ENCODE assay signal across 19 cellular contexts in the genomic region with DNA sequence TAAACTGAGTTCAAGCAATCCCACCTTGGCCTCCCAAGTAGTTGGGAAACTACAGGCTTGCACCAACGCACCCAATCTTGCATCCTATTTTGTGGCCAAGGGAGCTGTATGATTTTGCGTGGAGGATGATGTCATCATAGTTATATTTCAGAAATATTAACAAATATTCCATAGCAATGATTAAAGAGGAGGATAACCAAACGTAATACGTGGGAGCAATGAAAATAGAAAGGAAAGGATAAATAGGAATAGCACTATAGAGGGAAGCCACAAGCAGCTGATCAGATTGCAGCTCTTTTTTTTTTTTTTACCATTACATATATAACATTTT. TPM values are rescaled to one million over a fixed set of nuclear protein-coding genes. Genes with fewer than 3 reads are reported as not detected.
DNase-seq lines count a peak whose midpoint lies in the region; ATAC-seq, FAIRE-seq and TF ChIP-seq lines count a peak whose summit lies in the region.
"Had no signal": no experiment of that assay in that cellular context is flagged by ENCODE, and none has a peak within 500 bp of the region (broad histone marks: within the 10 kb centered on the region; RNA-seq: fewer than 3 reads in every experiment).

No MANE protein-coding gene starts in this region.

- FAIRE-seq in HepG2 (lab: Jason Lieb, UNC): no peak
- FAIRE-seq: A549 had no signal

- no peak for TF ChIP-seq RAD21 in HepG2 (CRISPR knock-in tag; IDR thresholded peaks at IDR 0.05)

- H3F3A ChIP-seq in smooth muscle cell (ENCODE audit: low read depth): no peaks in the 10 kb centered on the region

- H3K4me1 Mint-ChIP-seq in glutamatergic neuron (ENCODE audit: low read depth, unreplicated experiment): peaks cover 10% of the 10 kb centered on the region
- peaks cover 14% of the 10 kb centered on the region for H3K4me1 Mint-ChIP-seq in activated naive CD8-positive, alpha-beta T cell treated with anti-CD3 and anti-CD28 coated beads for 36 hours

- DNase-seq in HepG2 (ENCODE audit: low spot score) (no peak), right lobe of liver (no peak), glutamatergic neuron (no peak), osteoblast (ENCODE audit: insufficient read length, low spot score, missing footprints) (peak; percentile 19), posterior vena cava (ENCODE audit: low spot score) (no peak), smooth muscle cell (lab: John Stamatoyannopoulos, UW; ENCODE audit: unreplicated experiment) (no peak)
- DNase-seq in activated naive CD8-positive, alpha-beta T cell treated with anti-CD3 and anti-CD28 coated beads for 36 hours: no peak
- DNase-seq: Calu3; CD8-positive, alpha-beta T cell; DMS79 treated with DMSO at 0.1 percent for 48 hours; GF-D8; GOT3; H7 had no signal

- TF ChIP-seq CTCF in HepG2 (CRISPR knock-in tag; IDR thresholded peaks at IDR 0.05) (no peak), right lobe of liver (IDR thresholded peaks at IDR 0.05) (no peak), glutamatergic neuron (IDR thresholded peaks at IDR 0.05; ENCODE audit: partially characterized antibody, unreplicated experiment) (no peak), osteoblast (IDR thresholded peaks at IDR 0.05; ENCODE audit: extremely low read depth, low read depth, low read length) (no peak), smooth muscle cell (IDR thresholded peaks at IDR 0.05; ENCODE audit: borderline replicate concordance, insufficient read depth, poor library complexity, severe bottlenecking) (no peak)

- WGBS in HepG2 (ENCODE audit: low lambda C conversion rate): 68% methylated on average over 4 of the region's 4 CpGs
- WGBS in right lobe of liver (ENCODE audit: insufficient coverage, low coverage, low lambda C conversion rate, missing lambda C conversion rate): 75% methylated on average over 4 of the region's 4 CpGs
- 97% methylated on average over 4 of the region's 4 CpGs for WGBS in smooth muscle cell (ENCODE audit: low lambda C conversion rate)

- H4K20me1 ChIP-seq in HepG2 (ENCODE audit: insufficient read depth, low read length): peaks cover 20% of the 10 kb centered on the region
- H4K20me1 ChIP-seq in osteoblast (ENCODE audit: insufficient read depth, low read length): peaks cover 22% of the 10 kb centered on the region
- peaks cover 23% of the 10 kb centered on the region for H4K20me1 ChIP-seq in smooth muscle cell (ENCODE audit: low read depth)

- intact Hi-C loops in HepG2 (cut with micrococcal nuclease; ENCODE audit: unreplicated experiment) (no loop called here), right lobe of liver (cut with DNase I) (no loop called here), posterior vena cava (cut with DNase I) (no loop called here)

- no peaks in the 10 kb centered on the region for H3K9me3 ChIP-seq in HepG2 (ENCODE audit: low read length)
- no peaks in the 10 kb centered on the region for H3K9me3 ChIP-seq in right lobe of liver
- no peaks in the 10 kb centered on the region for H3K9me3 ChIP-seq in osteoblast (ENCODE audit: low read depth, low read length)
- H3K9me3 ChIP-seq in smooth muscle cell (replicated peaks; ENCODE audit: low read depth): no peaks in the 10 kb centered on the region
- H3K9me3 ChIP-seq: A549 had no signal

- H3K4me1 ChIP-seq in HepG2 (ENCODE audit: insufficient read depth, low read length): peaks cover 58% of the 10 kb centered on the region
- peaks cover 0 to 15% (median 4%) of the 10 kb centered on the region in 4 donors for H3K4me1 ChIP-seq in right lobe of liver
- peaks cover 17% of the 10 kb centered on the region for H3K4me1 ChIP-seq in osteoblast (ENCODE audit: insufficient read depth, low read length)
- peaks cover 10% of the 10 kb centered on the region for H3K4me1 ChIP-seq in smooth muscle cell (ENCODE audit: low read depth)

- H3K4me3 ChIP-seq in HepG2 (replicated peaks in 1 of 3; ENCODE audit: insufficient read depth in 1 of 3, low read depth in 2 of 3, low read length in 3 of 3) (no peak overlapping the region), right lobe of liver (no peak overlapping the region), osteoblast (ENCODE audit: insufficient read depth, low read length) (no peak overlapping the region), smooth muscle cell (no peak overlapping the region)
- H3K4me3 ChIP-seq: A549, BLaER1 had no signal

- peaks cover 9% of the 10 kb centered on the region for H3K9me3 Mint-ChIP-seq in glutamatergic neuron (ENCODE audit: unreplicated experiment)
- H3K9me3 Mint-ChIP-seq in activated naive CD8-positive, alpha-beta T cell treated with anti-CD3 and anti-CD28 coated beads for 36 hours: no peaks in the 10 kb centered on the region
- H3K9me3 Mint-ChIP-seq: CD14-positive monocyte; CD8-positive, alpha-beta T cell had no signal

- H3K27me3 ChIP-seq in HepG2 (ENCODE audit: control insufficient read depth in 1 of 2, insufficient read depth in 2 of 2, low read length in 2 of 2): no peaks in the 10 kb centered on the region; a peak in 2 of 5 replicates
- no peaks in the 10 kb centered on the region for H3K27me3 ChIP-seq in right lobe of liver
- H3K27me3 ChIP-seq in osteoblast (ENCODE audit: insufficient read depth, low read length): no peaks in the 10 kb centered on the region
- no peaks in the 10 kb centered on the region for H3K27me3 ChIP-seq in smooth muscle cell (ENCODE audit: low read depth)
- H3K27me3 ChIP-seq: BLaER1 had no signal

- no peak overlapping the region for H2AFZ ChIP-seq in HepG2 (ENCODE audit: low read length)
- H2AFZ ChIP-seq in osteoblast (ENCODE audit: low read length): no peak overlapping the region
- no peak overlapping the region for H2AFZ ChIP-seq in smooth muscle cell (ENCODE audit: low read depth)

- H3K4me2 ChIP-seq in HepG2 (ENCODE audit: low read depth, low read length): no peak overlapping the region; the same call in 1 of the 2 replicates
- H3K4me2 ChIP-seq in osteoblast (ENCODE audit: insufficient read depth, low read length): no peak overlapping the region
- H3K4me2 ChIP-seq in smooth muscle cell: no peak overlapping the region
- H3K4me2 ChIP-seq: A549, BLaER1 had no signal

- CTCF ChIA-PET in HepG2 (lab: Yijun Ruan, JAX; ENCODE audit: low intra/inter-chr PET ratio, low total read pairs): no interaction called here

- H3K27ac Mint-ChIP-seq in glutamatergic neuron (ENCODE audit: unreplicated experiment): peak overlapping the region; percentile 76
- H3K27ac Mint-ChIP-seq in activated naive CD8-positive, alpha-beta T cell treated with anti-CD3 and anti-CD28 coated beads for 36 hours: no peak overlapping the region
- H3K27ac Mint-ChIP-seq: CD14-positive monocyte; CD8-positive, alpha-beta T cell had no signal

- H3K36me3 ChIP-seq in HepG2 (replicated peaks in 1 of 2; ENCODE audit: control insufficient read depth in 1 of 2, insufficient read depth in 2 of 2, low read length in 2 of 2) (0 out of 5 replicates have a peak, but pooled peaks cover 0 to 1% of the 10 kb centered on the region in 2 experiments), right lobe of liver (no peaks in the 10 kb centered on the region), osteoblast (ENCODE audit: insufficient read depth, low read length) (peaks cover 6% of the 10 kb centered on the region), smooth muscle cell (ENCODE audit: low read depth) (no peaks in the 10 kb centered on the region)

- H3K79me2 ChIP-seq in HepG2 (ENCODE audit: insufficient read depth, low read length) (peaks cover 27% of the 10 kb centered on the region), osteoblast (ENCODE audit: insufficient read depth, low read length) (peaks cover 28% of the 10 kb centered on the region), smooth muscle cell (ENCODE audit: low read depth) (peaks cover 27% of the 10 kb centered on the region)

- TF ChIP-seq POLR2A in HepG2 (IDR thresholded peaks at IDR 0.05; ENCODE audit: insufficient read depth in 1 of 2, low read depth in 2 of 2, low read length in 2 of 2) (no peak), right lobe of liver (IDR thresholded peaks at IDR 0.05) (no peak)

- in situ Hi-C loops in HepG2 (cut with HindIII; ENCODE audit: extremely low pct_ligation_motif_present, low pct_unique_long_range_greater_than_20kb): no loop called here

- POLR2A ChIA-PET in HepG2 (lab: Yijun Ruan, JAX): interaction anchor here (1.3 kb wide), 1 partner anchor 9 kb away, joined by 4 read pairs; no protein-coding TSS in a partner anchor

- H3K36me3 Mint-ChIP-seq in glutamatergic neuron (ENCODE audit: unreplicated experiment): no peaks in the 10 kb centered on the region
- peaks cover 24% of the 10 kb centered on the region for H3K36me3 Mint-ChIP-seq in activated naive CD8-positive, alpha-beta T cell treated with anti-CD3 and anti-CD28 coated beads for 36 hours
- H3K36me3 Mint-ChIP-seq: CD14-positive monocyte had no signal

- TF ChIP-seq EP300 in HepG2 (IDR thresholded peaks at IDR 0.05; ENCODE audit: low read depth in 2 of 2, low read length in 2 of 2) (no peak), HepG2 (CRISPR knock-in tag; IDR thresholded peaks at IDR 0.05; ENCODE audit: borderline replicate concordance) (no peak)

- H3K9ac ChIP-seq in HepG2 (ENCODE audit: insufficient read depth, low read depth, low read length): no peak overlapping the region
- no peak overlapping the region for H3K9ac ChIP-seq in smooth muscle cell (ENCODE audit: low read depth)
- H3K9ac ChIP-seq: BLaER1 had no signal

- H3K27me3 Mint-ChIP-seq in glutamatergic neuron (ENCODE audit: unreplicated experiment): peaks cover 14% of the 10 kb centered on the region
- H3K27me3 Mint-ChIP-seq in activated naive CD8-positive, alpha-beta T cell treated with anti-CD3 and anti-CD28 coated beads for 36 hours: no peaks in the 10 kb centered on the region

- H3K4me3 Mint-ChIP-seq in glutamatergic neuron (ENCODE audit: unreplicated experiment): no peak overlapping the region
- H3K4me3 Mint-ChIP-seq in activated naive CD8-positive, alpha-beta T cell treated with anti-CD3 and anti-CD28 coated beads for 36 hours: no peak overlapping the region
- H3K4me3 Mint-ChIP-seq: CD14-positive monocyte had no signal

- no peak overlapping the region for H3K27ac ChIP-seq in HepG2 (ENCODE audit: extremely low read length, insufficient read depth, low read length)
- no peak overlapping the region for H3K27ac ChIP-seq in right lobe of liver
- no peak overlapping the region for H3K27ac ChIP-seq in osteoblast (ENCODE audit: low read depth, low read length)
- H3K27ac ChIP-seq in smooth muscle cell (ENCODE audit: low read depth): no peak overlapping the region
- H3K27ac ChIP-seq: 22Rv1, A549, BLaER1 had no signal

- no TSS peak for BruUV-seq in HepG2 (replicated peaks; lab: Mats Ljungman, UMichigan)

- no peak for ATAC-seq in HepG2
- no peak for ATAC-seq in right lobe of liver
- no peak for ATAC-seq in GM19467 (IDR thresholded peaks at IDR 0.05; ENCODE audit: unreplicated experiment)
- ATAC-seq: A549; CD8-positive, alpha-beta T cell; HCT116 had no signal

RNA-seq across cellular contexts. Expression of a gene that starts 2.2 kb away (rescaled TPM):
- total RNA-seq in HepG2 (2016; rRNA removed; fragmentation: Illumina TruSeq; extraction: Trizol) (256 and 504 TPM in 2 replicates), right lobe of liver (100 to 1,000 TPM; 167 to 446 (median 217) TPM), glutamatergic neuron (ENCODE audit: unreplicated experiment) (1,106 TPM), osteoblast (401 and 433 TPM in 2 replicates), posterior vena cava (100 to 1,000 TPM; 274 to 306 TPM), smooth muscle cell (586 and 662 TPM in 2 replicates)
- total RNA-seq in HepG2 (2016; cell fraction: cytosol; rRNA removed; fragmentation: Illumina TruSeq; extraction: Trizol; ENCODE audit: low read depth): 47.1 and 52.6 TPM in 2 replicates
- 277 and 538 TPM in 2 replicates for total RNA-seq in HepG2 (2016; cell fraction: insoluble cytoplasmic fraction; rRNA removed; fragmentation: Illumina TruSeq; extraction: Trizol)
- 139 and 150 TPM in 2 replicates for total RNA-seq in HepG2 (2016; cell fraction: membrane; rRNA removed; fragmentation: Illumina TruSeq; extraction: Trizol)
- 149 and 165 TPM in 2 replicates for total RNA-seq in HepG2 (2016; cell fraction: nucleus; rRNA removed; fragmentation: Illumina TruSeq; extraction: Trizol)
- polyA plus RNA-seq in HepG2 (2011; rRNA removed) (249 and 335 TPM in 2 replicates), smooth muscle cell (383 and 429 TPM in 2 replicates)
- 317 and 360 TPM in 2 replicates for polyA plus RNA-seq in HepG2 (2011; cell fraction: cytosol; rRNA removed)
- 61.1 and 72.7 TPM in 2 replicates for polyA plus RNA-seq in HepG2 (2011; cell fraction: nucleus; rRNA removed)
- 349 and 597 TPM in 2 replicates for polyA plus RNA-seq in HepG2 (2012)
- 53.7 and 53.8 TPM in 2 replicates for polyA plus RNA-seq in HepG2 (2016; cell fraction: cytosol; fragmentation: Illumina TruSeq; extraction: Trizol; ENCODE audit: low read depth)
- polyA plus RNA-seq in HepG2 (2016; cell fraction: insoluble cytoplasmic fraction; fragmentation: Illumina TruSeq; extraction: Trizol; ENCODE audit: low read depth): 882 and 909 TPM in 2 replicates
- 149 and 156 TPM in 2 replicates for polyA plus RNA-seq in HepG2 (2016; cell fraction: membrane; fragmentation: Illumina TruSeq; extraction: Trizol; ENCODE audit: low read depth)
- polyA plus RNA-seq in HepG2 (2016; cell fraction: nucleus; fragmentation: Illumina TruSeq; extraction: Trizol; ENCODE audit: insufficient read depth, low read depth): 279 and 293 TPM in 2 replicates
- 266 and 357 TPM in 2 replicates for polyA minus RNA-seq in HepG2 (2011; rRNA and poly(A)+ RNA removed; ENCODE audit: low replicate concordance)
- polyA minus RNA-seq in HepG2 (2011; cell fraction: cytosol; rRNA and poly(A)+ RNA removed): 327 and 341 TPM in 2 replicates
- polyA minus RNA-seq in HepG2 (2011; cell fraction: nucleus; rRNA and poly(A)+ RNA removed): 88.1 and 126 TPM in 2 replicates
- 100 to 1,000 TPM; 550 to 555 TPM for total RNA-seq in activated naive CD8-positive, alpha-beta T cell treated with anti-CD3 and anti-CD28 coated beads for 36 hours

RNA-seq across cellular contexts. Expression of a gene that starts 53.8 kb away (rescaled TPM):
- total RNA-seq in HepG2 (2016; rRNA removed; fragmentation: Illumina TruSeq; extraction: Trizol) (54.2 and 66.2 TPM in 2 replicates), right lobe of liver (10 to 100 TPM; 33.9 to 58.6 (median 47.6) TPM), glutamatergic neuron (ENCODE audit: unreplicated experiment) (46.4 TPM), osteoblast (102 and 109 TPM in 2 replicates), posterior vena cava (10 to 100 TPM; 56.6 to 58.0 TPM), smooth muscle cell (49.7 and 64.5 TPM in 2 replicates)
- total RNA-seq in HepG2 (2016; cell fraction: cytosol; rRNA removed; fragmentation: Illumina TruSeq; extraction: Trizol; ENCODE audit: low read depth): 6.4 and 7.7 TPM in 2 replicates
- total RNA-seq in HepG2 (2016; cell fraction: insoluble cytoplasmic fraction; rRNA removed; fragmentation: Illumina TruSeq; extraction: Trizol): 55.2 and 65.5 TPM in 2 replicates
- 35.0 and 35.8 TPM in 2 replicates for total RNA-seq in HepG2 (2016; cell fraction: membrane; rRNA removed; fragmentation: Illumina TruSeq; extraction: Trizol)
- 21.6 and 23.7 TPM in 2 replicates for total RNA-seq in HepG2 (2016; cell fraction: nucleus; rRNA removed; fragmentation: Illumina TruSeq; extraction: Trizol)
- polyA plus RNA-seq in HepG2 (2011; rRNA removed) (42.3 and 47.4 TPM in 2 replicates), smooth muscle cell (56.8 and 69.4 TPM in 2 replicates)
- 32.4 and 45.6 TPM in 2 replicates for polyA plus RNA-seq in HepG2 (2011; cell fraction: cytosol; rRNA removed)
- polyA plus RNA-seq in HepG2 (2011; cell fraction: nucleus; rRNA removed): 7.9 and 11.0 TPM in 2 replicates
- polyA plus RNA-seq in HepG2 (2012): 27.3 and 28.9 TPM in 2 replicates
- 3.5 and 3.6 TPM in 2 replicates for polyA plus RNA-seq in HepG2 (2016; cell fraction: cytosol; fragmentation: Illumina TruSeq; extraction: Trizol; ENCODE audit: low read depth)
- polyA plus RNA-seq in HepG2 (2016; cell fraction: insoluble cytoplasmic fraction; fragmentation: Illumina TruSeq; extraction: Trizol; ENCODE audit: low read depth): 56.6 and 59.0 TPM in 2 replicates
- polyA plus RNA-seq in HepG2 (2016; cell fraction: membrane; fragmentation: Illumina TruSeq; extraction: Trizol; ENCODE audit: low read depth): 19.4 and 19.8 TPM in 2 replicates
- polyA plus RNA-seq in HepG2 (2016; cell fraction: nucleus; fragmentation: Illumina TruSeq; extraction: Trizol; ENCODE audit: insufficient read depth, low read depth): 30.2 and 30.5 TPM in 2 replicates
- 31.9 and 49.0 TPM in 2 replicates for polyA minus RNA-seq in HepG2 (2011; rRNA and poly(A)+ RNA removed; ENCODE audit: low replicate concordance)
- 31.0 and 34.3 TPM in 2 replicates for polyA minus RNA-seq in HepG2 (2011; cell fraction: cytosol; rRNA and poly(A)+ RNA removed)
- 13.8 and 19.4 TPM in 2 replicates for polyA minus RNA-seq in HepG2 (2011; cell fraction: nucleus; rRNA and poly(A)+ RNA removed)
- 10 to 100 TPM; 13.5 to 14.0 TPM for total RNA-seq in activated naive CD8-positive, alpha-beta T cell treated with anti-CD3 and anti-CD28 coated beads for 36 hours
